29 cellular contexts compared by ENCODE assay signal in genomic region chr6:106770081-106770480, GRCh38.
"Had no signal": no experiment of that assay in that cellular context is flagged by ENCODE, and none has a peak within 500 bp of the region (broad histone marks: within the 10 kb centered on the region; RNA-seq: fewer than 3 reads in every experiment).

No MANE protein-coding gene starts in this region.

- H3K4me3 ChIP-seq: colonic mucosa, coronary artery, dorsolateral prefrontal cortex, esophagus muscularis mucosa, esophagus squamous epithelium, gastrocnemius medialis, gastroesophageal sphincter, heart left ventricle, heart right ventricle had no signal

- ATAC-seq: effector memory CD8-positive, alpha-beta T cell; esophagus mucosa; foreskin keratinocyte; gastrocnemius medialis; gastroesophageal sphincter; heart left ventricle; heart right ventricle had no signal

- H3K36me3 ChIP-seq: colonic mucosa, esophagus muscularis mucosa, esophagus squamous epithelium, gastrocnemius medialis, gastroesophageal sphincter, heart left ventricle, heart right ventricle had no signal

- FAIRE-seq: colon, endometrium, endothelial cell of umbilical vein, frontal cortex had no signal

- H3K27me3 Mint-ChIP-seq: dendritic cell treated with granulocyte-macrophage colony-stimulating factor and Interleukin-4, amounts not matched to agents 40 ng/mL and 50 ng/mL, for 4 days had no signal

- H3K27ac ChIP-seq: colonic mucosa, coronary artery, dorsolateral prefrontal cortex, epithelial cell of prostate, esophagus muscularis mucosa, esophagus squamous epithelium, foreskin keratinocyte, gastrocnemius medialis, gastroesophageal sphincter, heart left ventricle, heart right ventricle had no signal

- H3K27ac Mint-ChIP-seq: dendritic cell treated with granulocyte-macrophage colony-stimulating factor and Interleukin-4, amounts not matched to agents 40 ng/mL and 50 ng/mL, for 4 days; effector memory CD8-positive, alpha-beta T cell; endodermal cell had no signal

- H3K4me3 Mint-ChIP-seq: dendritic cell treated with granulocyte-macrophage colony-stimulating factor and Interleukin-4, amounts not matched to agents 40 ng/mL and 50 ng/mL, for 4 days; effector memory CD8-positive, alpha-beta T cell; endodermal cell had no signal

- H3K4me1 ChIP-seq: colonic mucosa, foreskin keratinocyte, gastrocnemius medialis, gastroesophageal sphincter, heart left ventricle, heart right ventricle had no signal

- DNase-seq: colonic mucosa; cortex of kidney; dermis blood vessel endothelial cell; dorsolateral prefrontal cortex; effector CD4-positive, alpha-beta T cell; effector CD8-positive, alpha-beta T cell; effector memory CD4-positive, alpha-beta T cell; effector memory CD8-positive, alpha-beta T cell; endodermal cell; erythroblast; esophagus squamous epithelium; foreskin fibroblast; foreskin keratinocyte; foreskin melanocyte; gastrocnemius medialis; glutamatergic neuron; head of caudate nucleus; heart left ventricle; heart right ventricle had no signal

- H3K9me3 ChIP-seq: colonic mucosa, gastrocnemius medialis had no signal

- H3K27me3 ChIP-seq: colonic mucosa, dorsolateral prefrontal cortex, esophagus muscularis mucosa, esophagus squamous epithelium, foreskin keratinocyte, gastrocnemius medialis, gastroesophageal sphincter, heart left ventricle had no signal

- H3K9me3 Mint-ChIP-seq: dendritic cell treated with granulocyte-macrophage colony-stimulating factor and Interleukin-4, amounts not matched to agents 40 ng/mL and 50 ng/mL, for 4 days; effector memory CD8-positive, alpha-beta T cell had no signal
